In genomic region chr7:108181073-108181985, GRCh38 we compare ENCODE assay signal across 8 cellular contexts. TPM values are rescaled to one million over a fixed set of nuclear protein-coding genes. Genes with fewer than 3 reads are reported as not detected.
DNase-seq lines count a peak whose midpoint lies in the region; ATAC-seq and TF ChIP-seq lines count a peak whose summit lies in the region.

No MANE protein-coding gene starts in this region.

- CTCF ChIA-PET in Panc1 (lab: Charles Lee), result interaction anchor here (1.1 kb wide), 1 partner anchor 316 kb away, joined by 3 read pairs; no protein-coding TSS in a partner anchor

- TF ChIP-seq CTCF in 22Rv1 (IDR thresholded peaks at IDR 0.05) (peak; percentile 90), GM12864 (IDR thresholded peaks at IDR 0.05; ENCODE audit: low read depth, low read length, missing control alignments) (peak; percentile 56), Panc1 (IDR thresholded peaks at IDR 0.05) (peak; percentile 71; the same call in 1 of the 2 replicates), epithelial cell of esophagus (IDR thresholded peaks at IDR 0.05; ENCODE audit: insufficient read depth, low read depth, low read length, missing control alignments) (peak; percentile 63)

- H3K9me3 ChIP-seq in Panc1 (ENCODE audit: control insufficient read depth, insufficient read depth, low read depth, low read length), result no peaks in the 10 kb centered on the region

- intact Hi-C loops in Panc1 (cut with micrococcal nuclease; ENCODE audit: unreplicated experiment), result loop anchor here (5.0 kb wide), 2 partner anchors 271 to 316 kb away; no protein-coding TSS in a partner anchor

- DNase-seq in GM12864 (ENCODE audit: low read depth) (no peak), Kasumi-1 (lab: John Stamatoyannopoulos, UW) (peak; percentile 65 to 72), Panc1 (ENCODE audit: low read depth, low spot score) (peak; percentile 67), epithelial cell of esophagus (ENCODE audit: low read depth) (peak; percentile 69), myocyte (ENCODE audit: low read depth) (peak; percentile 81), MV-4-11 (lab: John Stamatoyannopoulos, UW) (no peak)

- H3K4me3 ChIP-seq in GM12864 (ENCODE audit: low read depth, low read length) (no peak overlapping the region), Panc1 (ENCODE audit: low read depth in 2 of 2, low read length in 2 of 2) (no peak overlapping the region), epithelial cell of esophagus (ENCODE audit: low read length) (no peak overlapping the region)

- peak; percentile 66; the same call in 1 of the 2 replicates for ATAC-seq in Panc1
- ATAC-seq in HG03025 (IDR thresholded peaks at IDR 0.05; ENCODE audit: low FRiP score, unreplicated experiment), result no peak

- H3K27me3 ChIP-seq in Panc1 (ENCODE audit: control insufficient read depth, insufficient read depth, low read length), result peaks cover 2% of the 10 kb centered on the region; the same call in 1 of the 2 replicates

- no TSS peak for BruUV-seq in Panc1 (replicated peaks; lab: Mats Ljungman, UMichigan)

- H3K27ac ChIP-seq in 22Rv1, result no peak overlapping the region
- H3K27ac ChIP-seq in Panc1 (ENCODE audit: low read length), result no peak overlapping the region

- in situ Hi-C loops in Panc1 (cut with HindIII; ENCODE audit: low pct_unique_long_range_greater_than_20kb, low sequenced_read_pairs), result no loop called here

- H3K36me3 ChIP-seq in Panc1 (ENCODE audit: control insufficient read depth, insufficient read depth, low read length), result no peaks in the 10 kb centered on the region

- POLR2A ChIA-PET in Panc1 (lab: Charles Lee), result interaction anchor here (0.7 kb wide), 1 partner anchor 76 kb away, joined by 4 read pairs; no protein-coding TSS in a partner anchor

- no peaks in the 10 kb centered on the region for H3K4me1 ChIP-seq in Panc1 (ENCODE audit: control insufficient read depth, insufficient read depth, low read length)

RNA-seq across cellular contexts. Expression of gene LAMB4, which starts 51.2 kb away (rescaled TPM):
- total RNA-seq in Panc1 (2021; ENCODE audit: unreplicated experiment) (not detected), myocyte (0.16 TPM in 1 of 2 replicates, not detected in the other)
- polyA plus RNA-seq in Panc1 (2012; ENCODE audit: insufficient read length), result not detected
- 0.03 TPM for polyA plus RNA-seq in myocyte (2012)

Comparison
In these comparisons a context has a peak if more than half of its experiments do, and no peak if none do; other contexts are left out.
1. DNase-seq: peak in Kasumi-1 (2 of 2), Panc1 (single experiment), epithelial cell of esophagus (single experiment) and myocyte (single experiment); none in GM12864 (single experiment) and MV-4-11 (single experiment).
2. Peak in every context shown above with its lines, with median percentiles within 50 percentile points of each other: CTCF ChIP-seq.